8 cellular contexts compared by ENCODE assay signal in the genomic region with DNA sequence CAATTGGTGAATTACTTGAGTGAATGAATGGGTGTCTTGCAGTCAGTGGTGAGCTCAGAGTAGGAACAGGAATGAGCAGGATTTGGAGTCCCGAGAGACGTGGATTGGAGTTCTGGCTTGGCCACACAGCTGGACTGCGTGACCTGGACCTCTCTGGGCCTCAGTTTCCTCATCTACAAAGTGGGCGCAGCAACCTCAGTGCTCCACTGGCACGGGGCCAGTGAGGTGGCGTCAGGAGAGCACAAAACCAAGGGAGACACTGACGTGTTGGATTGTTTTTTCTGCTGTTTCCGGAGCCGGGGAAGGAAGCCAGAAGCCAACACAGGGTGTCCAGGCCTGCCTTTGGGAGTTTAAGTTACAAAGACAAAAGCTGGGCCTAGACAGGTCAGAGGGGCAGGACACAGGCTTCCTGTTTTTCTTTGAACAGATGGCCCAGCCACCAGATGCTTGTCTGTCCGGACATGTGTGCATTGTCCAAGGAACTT. TPM values are rescaled to one million over a fixed set of nuclear protein-coding genes. Genes with fewer than 3 reads are reported as not detected.
A peak's percentile ranks its signal among the peaks of the same experiment; 100 is the strongest.
DNase-seq lines count a peak whose midpoint lies in the region; ATAC-seq and TF ChIP-seq lines count a peak whose summit lies in the region.

No MANE protein-coding gene starts in this region.

- in situ Hi-C loops in KBM-7 (cut with MboI; ENCODE audit: low pct_unique_long_range_greater_than_20kb, low sequenced_read_pairs) = no loop called here

- no peak overlapping the region for H3K4me3 ChIP-seq in stomach

- H3K27me3 ChIP-seq in stomach = peaks cover 0 to 4% (median 0%) of the 10 kb centered on the region in 3 donors

- DNase-seq in KBM-7 = peak; percentile 94
- DNase-seq in MCF 10A (ENCODE audit: unreplicated experiment) = peak; percentile 95
- peak; percentile 89 for DNase-seq in iris pigment epithelial cell (ENCODE audit: low read depth)
- DNase-seq in stomach = peak; percentile 53
- DNase-seq in activated T-cell treated with anti-CD3 and anti-CD28 coated beads, Interleukin-2, amount 50 U/mL, for 4 hours = no peak
- DNase-seq in KG1 (lab: John Stamatoyannopoulos, UW) = no peak
- DNase-seq in NCI-H187 treated with DMSO at 0.1 percent for 48 hours (lab: John Stamatoyannopoulos, UW) = no peak

- H3K36me3 Mint-ChIP-seq in MCF 10A (ENCODE audit: insufficient read depth, unreplicated experiment) = peaks cover 10% of the 10 kb centered on the region
- H3K36me3 Mint-ChIP-seq in activated T-cell treated with anti-CD3 and anti-CD28 coated beads, Interleukin-2, amount 50 U/mL, for 4 hours (ENCODE audit: insufficient read depth) = no peaks in the 10 kb centered on the region

- H3K4me1 ChIP-seq in stomach = peaks cover 16 to 41% (median 33%) of the 10 kb centered on the region in 4 donors

- H3K9me3 ChIP-seq in stomach = no peaks in the 10 kb centered on the region

- TF ChIP-seq POLR2A in stomach (IDR thresholded peaks at IDR 0.05) = no peak

- peak overlapping the region; percentile 75 for H3K27ac Mint-ChIP-seq in MCF 10A (ENCODE audit: low read depth, unreplicated experiment)

- no peaks in the 10 kb centered on the region for H3K36me3 ChIP-seq in stomach

- no peak for ATAC-seq in activated T-cell treated with anti-CD3 and anti-CD28 coated beads, Interleukin-2, amount 50 U/mL, for 4 hours
- no peak for ATAC-seq in GM21360 (IDR thresholded peaks at IDR 0.05; ENCODE audit: unreplicated experiment)

- H3K27me3 Mint-ChIP-seq in MCF 10A (ENCODE audit: insufficient read depth, unreplicated experiment) = no peaks in the 10 kb centered on the region
- H3K27me3 Mint-ChIP-seq in activated T-cell treated with anti-CD3 and anti-CD28 coated beads, Interleukin-2, amount 50 U/mL, for 4 hours (ENCODE audit: low read depth) = peaks cover 62% of the 10 kb centered on the region

- peaks cover 31% of the 10 kb centered on the region for H3K4me1 Mint-ChIP-seq in MCF 10A (ENCODE audit: insufficient read depth, unreplicated experiment)
- H3K4me1 Mint-ChIP-seq in activated T-cell treated with anti-CD3 and anti-CD28 coated beads, Interleukin-2, amount 50 U/mL, for 4 hours (ENCODE audit: low read depth) = no peaks in the 10 kb centered on the region

- BruUV-seq in MCF 10A (replicated peaks; lab: Mats Ljungman, UMichigan) = no TSS peak

- intact Hi-C loops in MCF 10A (cut with micrococcal nuclease) (no loop called here), stomach (cut with DNase I; ENCODE audit: low total_unique reads) (no loop called here)

- POLR2A ChIA-PET in MCF 10A (lab: Yijun Ruan, JAX) = interaction anchor here (0.6 to 1.5 kb wide), 4 partner anchors 10 to 142 kb away, joined by 3 to 7 read pairs (median 4); no protein-coding TSS in a partner anchor

- 32 to 47% (median 39%) methylated on average over 10 of the region's 10 CpGs for WGBS in stomach, 5 donors

- H3K27ac ChIP-seq in stomach = peak overlapping the region in 4 of 5 donors; percentile 37 to 69 (median 52)

- TF ChIP-seq CTCF in MCF 10A (IDR thresholded peaks at IDR 0.05; ENCODE audit: unreplicated experiment) (no peak), stomach (IDR thresholded peaks at IDR 0.05) (no peak)

- H3K9me3 Mint-ChIP-seq in MCF 10A (ENCODE audit: unreplicated experiment) = no peaks in the 10 kb centered on the region
- H3K9me3 Mint-ChIP-seq in activated T-cell treated with anti-CD3 and anti-CD28 coated beads, Interleukin-2, amount 50 U/mL, for 4 hours = no peaks in the 10 kb centered on the region

- no peak for TF ChIP-seq EP300 in stomach (IDR thresholded peaks at IDR 0.05)

- CTCF ChIA-PET in MCF 10A (lab: Yijun Ruan, JAX) = interaction anchor here (1.0 kb wide), 1 partner anchor 131 kb away, joined by 3 read pairs; no protein-coding TSS in a partner anchor

- H3K4me3 Mint-ChIP-seq in MCF 10A (ENCODE audit: unreplicated experiment) = no peak overlapping the region
- no peak overlapping the region for H3K4me3 Mint-ChIP-seq in activated T-cell treated with anti-CD3 and anti-CD28 coated beads, Interleukin-2, amount 50 U/mL, for 4 hours

RNA-seq across cellular contexts. Expression of a gene that starts 6.5 kb away (rescaled TPM):
- 49.1 and 61.7 TPM in 2 replicates for total RNA-seq in MCF 10A (2022)
- total RNA-seq in stomach = 100 to 1,000 TPM in 2 of 5 donors, 10 to 100 TPM in 3; 32.1 to 243 (median 99.5) TPM
- 10 to 100 TPM; 21.4 to 39.8 (median 24.0) TPM for polyA plus RNA-seq in stomach
- total RNA-seq in activated T-cell treated with anti-CD3 and anti-CD28 coated beads, Interleukin-2, amount 50 U/mL, for 4 hours = 1 to 10 TPM; 1.7 to 2.9 (median 2.1) TPM

RNA-seq across cellular contexts. Expression of a gene that starts 27.1 kb away (rescaled TPM):
- not detected in 2 replicates for total RNA-seq in MCF 10A (2022)
- not detected for total RNA-seq in stomach
- polyA plus RNA-seq in stomach = not detected
- not detected for total RNA-seq in activated T-cell treated with anti-CD3 and anti-CD28 coated beads, Interleukin-2, amount 50 U/mL, for 4 hours

RNA-seq across cellular contexts. Expression of a gene that starts 29.4 kb away (rescaled TPM):
- total RNA-seq in MCF 10A (2022) = not detected in 2 replicates
- total RNA-seq in stomach = not detected
- under 1 TPM in 1 of 3 donors, not detected in 2; 0.70 TPM for polyA plus RNA-seq in stomach
- total RNA-seq in activated T-cell treated with anti-CD3 and anti-CD28 coated beads, Interleukin-2, amount 50 U/mL, for 4 hours = not detected

Comparison
In these comparisons a context has a peak if more than half of its experiments do, and no peak if none do; other contexts are left out.
1. DNase-seq: peak in KBM-7 (single experiment), MCF 10A (single experiment), iris pigment epithelial cell (single experiment) and stomach (single experiment); none in activated T-cell treated with anti-CD3 and anti-CD28 coated beads, Interleukin-2, amount 50 U/mL, for 4 hours (single experiment), KG1 (single experiment) and NCI-H187 treated with DMSO at 0.1 percent for 48 hours (single experiment).
2. RNA of a gene that starts 6.5 kb away (total RNA-seq): 32.1 to 243 TPM in stomach and 49.1 to 61.7 TPM in MCF 10A; 1.7 to 2.9 TPM in activated T-cell treated with anti-CD3 and anti-CD28 coated beads, Interleukin-2, amount 50 U/mL, for 4 hours; every median in the first group is over 4 times any median in the second.